9 cellular contexts compared by ENCODE assay signal in the genomic region with DNA sequence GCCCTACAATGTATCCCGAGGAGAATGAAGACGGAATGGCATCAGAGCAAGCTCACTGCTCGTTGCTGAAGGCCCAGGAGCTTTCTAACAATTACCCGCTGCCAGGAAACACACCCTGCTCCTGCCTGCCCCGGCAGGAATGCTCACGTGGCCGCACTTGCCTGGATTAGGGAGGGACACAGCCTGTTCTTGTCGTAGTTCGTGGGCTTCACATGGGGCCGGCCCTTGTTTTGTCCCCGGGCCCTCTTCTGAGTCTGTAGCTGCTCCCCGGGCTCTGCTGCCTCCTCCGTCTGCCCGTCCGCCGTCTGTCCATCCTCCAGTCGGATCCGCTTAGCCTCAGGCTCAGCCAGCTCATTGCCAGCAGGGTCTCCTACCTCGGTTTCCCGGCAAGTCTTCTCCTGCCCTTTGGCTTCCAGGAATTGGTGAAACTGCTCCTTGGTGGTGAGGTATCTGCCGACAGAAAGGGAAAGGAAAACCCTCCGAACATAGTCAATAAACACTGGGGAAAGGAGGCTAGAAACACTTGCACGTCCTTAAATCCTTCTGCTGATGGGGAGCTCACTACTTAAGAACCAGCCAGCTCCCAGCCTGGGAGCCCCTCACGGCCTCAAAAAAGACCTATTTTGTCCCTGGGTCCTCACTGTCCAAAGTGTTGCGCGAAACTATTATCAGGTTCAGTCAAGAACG. TPM values are rescaled to one million over a fixed set of nuclear protein-coding genes. Genes with fewer than 3 reads are reported as not detected.
DNase-seq lines count a peak whose midpoint lies in the region; ATAC-seq lines count a peak whose summit lies in the region.
"Had no signal": no experiment of that assay in that cellular context is flagged by ENCODE, and none has a peak within 500 bp of the region (broad histone marks: within the 10 kb centered on the region; RNA-seq: fewer than 3 reads in every experiment).

No MANE protein-coding gene starts in this region.

- H3K9ac ChIP-seq in mucosa of rectum (ENCODE audit: low read depth in 1 of 2, low read length in 2 of 2): peak overlapping the region; percentile 38 to 94

- no peak for ATAC-seq in stimulated activated naive CD8-positive, alpha-beta T cell treated with anti-CD3 and anti-CD28 coated beads, Interleukin-15, Interleukin-2, amounts not matched to agents 100 U/mL and 50 U/mL, for 24 hours
- ATAC-seq in central memory CD8-positive, alpha-beta T cell (replicated peaks; ENCODE audit: extremely low read depth, poor library complexity, severe bottlenecking): no peak
- ATAC-seq in GM21381 (IDR thresholded peaks at IDR 0.05; ENCODE audit: unreplicated experiment) (no peak), HG02981 (IDR thresholded peaks at IDR 0.05; ENCODE audit: unreplicated experiment) (no peak)

- peak overlapping the region; percentile 97 for H3K4me3 Mint-ChIP-seq in stimulated activated naive CD8-positive, alpha-beta T cell treated with anti-CD3 and anti-CD28 coated beads, Interleukin-15, Interleukin-2, amounts not matched to agents 100 ng/mL and 50 ng/mL, for 24 hours
- peak overlapping the region; percentile 94 for H3K4me3 Mint-ChIP-seq in central memory CD8-positive, alpha-beta T cell

- H3K27me3 ChIP-seq in mucosa of rectum (ENCODE audit: control insufficient read depth in 2 of 2, insufficient read depth in 2 of 2, low read length in 2 of 2): no peaks in the 10 kb centered on the region

- peaks cover 27% of the 10 kb centered on the region for H3K4me1 Mint-ChIP-seq in stimulated activated naive CD8-positive, alpha-beta T cell treated with anti-CD3 and anti-CD28 coated beads, Interleukin-15, Interleukin-2, amounts not matched to agents 100 ng/mL and 50 ng/mL, for 24 hours (ENCODE audit: low read depth)
- peaks cover 18% of the 10 kb centered on the region for H3K4me1 Mint-ChIP-seq in central memory CD8-positive, alpha-beta T cell

- no peaks in the 10 kb centered on the region for H3K9me3 ChIP-seq in mucosa of rectum (ENCODE audit: control insufficient read depth in 2 of 2, low read length in 2 of 2)

- in situ Hi-C loops in KBM-7 (cut with MboI; ENCODE audit: low pct_unique_long_range_greater_than_20kb, low sequenced_read_pairs): no loop called here

- DNase-seq in stimulated activated naive CD8-positive, alpha-beta T cell treated with anti-CD3 and anti-CD28 coated beads, Interleukin-15, Interleukin-2, amounts not matched to agents 100 U/mL and 50 U/mL, for 24 hours: no peak
- no peak for DNase-seq in central memory CD8-positive, alpha-beta T cell (ENCODE audit: low spot score in 2 of 2)
- DNase-seq in KBM-7: no peak
- DNase-seq in mucosa of gallbladder (ENCODE audit: low spot score): no peak

- peak overlapping the region; percentile 100 for H3K27ac Mint-ChIP-seq in stimulated activated naive CD8-positive, alpha-beta T cell treated with anti-CD3 and anti-CD28 coated beads, Interleukin-15, Interleukin-2, amounts not matched to agents 100 ng/mL and 50 ng/mL, for 24 hours
- peak overlapping the region; percentile 99 for H3K27ac Mint-ChIP-seq in central memory CD8-positive, alpha-beta T cell (ENCODE audit: low read depth)

- H3K9me3 Mint-ChIP-seq in stimulated activated naive CD8-positive, alpha-beta T cell treated with anti-CD3 and anti-CD28 coated beads, Interleukin-15, Interleukin-2, amounts not matched to agents 100 ng/mL and 50 ng/mL, for 24 hours: no peaks in the 10 kb centered on the region
- no peaks in the 10 kb centered on the region for H3K9me3 Mint-ChIP-seq in central memory CD8-positive, alpha-beta T cell

- peaks cover 44% of the 10 kb centered on the region for H3K36me3 Mint-ChIP-seq in stimulated activated naive CD8-positive, alpha-beta T cell treated with anti-CD3 and anti-CD28 coated beads, Interleukin-15, Interleukin-2, amounts not matched to agents 100 ng/mL and 50 ng/mL, for 24 hours (ENCODE audit: low read depth)
- H3K36me3 Mint-ChIP-seq in central memory CD8-positive, alpha-beta T cell (ENCODE audit: insufficient read depth): peaks cover 40% of the 10 kb centered on the region

- peaks cover 34 to 46% of the 10 kb centered on the region in 2 donors for H3K36me3 ChIP-seq in mucosa of rectum (ENCODE audit: control insufficient read depth in 2 of 2, insufficient read depth in 2 of 2, low read length in 2 of 2)

- H3K27ac ChIP-seq in mucosa of rectum (ENCODE audit: low read depth in 2 of 2, low read length in 2 of 2): peak overlapping the region in 1 of 2 donors; percentile 97

- H3K4me1 ChIP-seq in mucosa of rectum (ENCODE audit: control insufficient read depth in 2 of 2, insufficient read depth in 2 of 2, low read length in 2 of 2): peaks cover 4 to 7% of the 10 kb centered on the region in 2 donors

- no peaks in the 10 kb centered on the region for H3K27me3 Mint-ChIP-seq in stimulated activated naive CD8-positive, alpha-beta T cell treated with anti-CD3 and anti-CD28 coated beads, Interleukin-15, Interleukin-2, amounts not matched to agents 100 ng/mL and 50 ng/mL, for 24 hours
- no peaks in the 10 kb centered on the region for H3K27me3 Mint-ChIP-seq in central memory CD8-positive, alpha-beta T cell

- peak overlapping the region; percentile 90 to 97 for H3K4me3 ChIP-seq in mucosa of rectum (ENCODE audit: low read length in 2 of 2)

RNA-seq across cellular contexts. Expression of gene DUS3L, which starts 0.9 kb away (rescaled TPM):
- 37.2 TPM for total RNA-seq in mucosa of gallbladder

RNA-seq across cellular contexts. Expression of gene PRR22, which starts 5.5 kb away (rescaled TPM):
- 4.1 TPM for total RNA-seq in mucosa of gallbladder

RNA-seq across cellular contexts. Expression of gene NRTN, which starts 14.8 kb away (rescaled TPM):
- 6.2 TPM for total RNA-seq in mucosa of gallbladder

RNA-seq across cellular contexts. Expression of gene FUT6, which starts 49.5 kb away (rescaled TPM):
- 81.2 TPM for total RNA-seq in mucosa of gallbladder
- total RNA-seq: dermis microvascular lymphatic vessel endothelial cell had no signal
